1 cellular context compared by ENCODE assay signal in the genomic region with DNA sequence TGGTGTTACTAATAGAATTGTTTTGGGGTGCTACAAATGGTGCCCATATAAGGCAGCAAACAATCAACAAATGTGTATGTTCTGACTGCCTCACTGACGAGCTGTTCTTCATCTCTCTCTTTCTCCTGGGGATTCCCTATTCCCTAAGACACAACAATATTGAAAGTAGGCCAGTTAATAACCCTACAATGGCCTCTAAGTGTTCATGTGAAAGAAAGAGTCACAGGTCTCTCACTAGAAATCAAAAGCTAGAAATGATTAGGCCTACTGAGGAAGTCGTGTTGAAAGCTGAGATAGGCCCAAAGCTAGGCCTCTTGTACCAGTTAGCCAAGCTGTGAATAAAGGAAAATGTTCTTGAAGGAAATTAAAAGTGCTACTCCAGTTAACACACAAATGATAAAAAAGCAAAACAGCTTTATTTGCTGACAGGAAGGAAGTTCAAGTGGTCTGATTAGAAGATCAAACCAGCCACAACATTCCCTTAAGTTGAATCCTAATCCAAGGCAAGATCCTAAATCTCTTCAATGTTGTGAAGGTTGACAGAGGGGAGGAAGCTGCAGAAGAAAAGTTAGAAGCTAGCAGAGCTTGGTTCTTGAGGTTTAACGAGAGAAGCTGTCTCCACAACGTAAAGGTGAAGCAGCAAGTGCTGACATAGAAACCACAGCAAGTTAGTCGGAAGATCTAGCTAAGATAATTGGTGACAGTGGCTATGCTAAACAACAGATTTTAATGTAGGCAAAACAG.
A peak's percentile ranks its signal among the peaks of the same experiment; 100 is the strongest.
TF ChIP-seq lines count a peak whose summit lies in the region.

No MANE protein-coding gene starts in this region.

TF ChIP-seq in GM12878, 131 proteins besides CTCF, POLR2A, EP300 and RAD21 (continued from another document):
- TF ChIP-seq, protein P1, sequence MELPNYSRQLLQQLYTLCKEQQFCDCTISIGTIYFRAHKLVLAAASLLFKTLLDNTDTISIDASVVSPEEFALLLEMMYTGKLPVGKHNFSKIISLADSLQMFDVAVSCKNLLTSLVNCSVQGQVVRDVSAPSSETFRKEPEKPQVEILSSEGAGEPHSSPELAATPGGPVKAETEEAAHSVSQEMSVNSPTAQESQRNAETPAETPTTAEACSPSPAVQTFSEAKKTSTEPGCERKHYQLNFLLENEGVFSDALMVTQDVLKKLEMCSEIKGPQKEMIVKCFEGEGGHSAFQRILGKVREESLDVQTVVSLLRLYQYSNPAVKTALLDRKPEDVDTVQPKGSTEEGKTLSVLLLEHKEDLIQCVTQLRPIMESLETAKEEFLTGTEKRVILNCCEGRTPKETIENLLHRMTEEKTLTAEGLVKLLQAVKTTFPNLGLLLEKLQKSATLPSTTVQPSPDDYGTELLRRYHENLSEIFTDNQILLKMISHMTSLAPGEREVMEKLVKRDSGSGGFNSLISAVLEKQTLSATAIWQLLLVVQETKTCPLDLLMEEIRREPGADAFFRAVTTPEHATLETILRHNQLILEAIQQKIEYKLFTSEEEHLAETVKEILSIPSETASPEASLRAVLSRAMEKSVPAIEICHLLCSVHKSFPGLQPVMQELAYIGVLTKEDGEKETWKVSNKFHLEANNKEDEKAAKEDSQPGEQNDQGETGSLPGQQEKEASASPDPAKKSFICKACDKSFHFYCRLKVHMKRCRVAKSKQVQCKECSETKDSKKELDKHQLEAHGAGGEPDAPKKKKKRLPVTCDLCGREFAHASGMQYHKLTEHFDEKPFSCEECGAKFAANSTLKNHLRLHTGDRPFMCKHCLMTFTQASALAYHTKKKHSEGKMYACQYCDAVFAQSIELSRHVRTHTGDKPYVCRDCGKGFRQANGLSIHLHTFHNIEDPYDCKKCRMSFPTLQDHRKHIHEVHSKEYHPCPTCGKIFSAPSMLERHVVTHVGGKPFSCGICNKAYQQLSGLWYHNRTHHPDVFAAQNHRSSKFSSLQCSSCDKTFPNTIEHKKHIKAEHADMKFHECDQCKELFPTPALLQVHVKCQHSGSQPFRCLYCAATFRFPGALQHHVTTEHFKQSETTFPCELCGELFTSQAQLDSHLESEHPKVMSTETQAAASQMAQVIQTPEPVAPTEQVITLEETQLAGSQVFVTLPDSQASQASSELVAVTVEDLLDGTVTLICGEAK (IDR thresholded peaks at IDR 0.05; ENCODE audit: borderline replicate concordance): no peak
- TF ChIP-seq FOXK2 (IDR thresholded peaks at IDR 0.05) (no peak), ATF7 (IDR thresholded peaks at IDR 0.05; ENCODE audit: low read depth) (peak; percentile 38; the same call in 1 of the 2 replicates), JUNB (IDR thresholded peaks at IDR 0.05) (peak; percentile 94), SREBF1 (IDR thresholded peaks at IDR 0.05; ENCODE audit: low read length) (peak; percentile 69; the same call in 1 of the 2 replicates)
- TF ChIP-seq, protein P2, sequence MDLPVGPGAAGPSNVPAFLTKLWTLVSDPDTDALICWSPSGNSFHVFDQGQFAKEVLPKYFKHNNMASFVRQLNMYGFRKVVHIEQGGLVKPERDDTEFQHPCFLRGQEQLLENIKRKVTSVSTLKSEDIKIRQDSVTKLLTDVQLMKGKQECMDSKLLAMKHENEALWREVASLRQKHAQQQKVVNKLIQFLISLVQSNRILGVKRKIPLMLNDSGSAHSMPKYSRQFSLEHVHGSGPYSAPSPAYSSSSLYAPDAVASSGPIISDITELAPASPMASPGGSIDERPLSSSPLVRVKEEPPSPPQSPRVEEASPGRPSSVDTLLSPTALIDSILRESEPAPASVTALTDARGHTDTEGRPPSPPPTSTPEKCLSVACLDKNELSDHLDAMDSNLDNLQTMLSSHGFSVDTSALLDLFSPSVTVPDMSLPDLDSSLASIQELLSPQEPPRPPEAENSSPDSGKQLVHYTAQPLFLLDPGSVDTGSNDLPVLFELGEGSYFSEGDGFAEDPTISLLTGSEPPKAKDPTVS (IDR thresholded peaks at IDR 0.05; ENCODE audit: low read depth, low read length): no peak
